In genomic region chr11:119422505-119423416, GRCh38 we compare ENCODE assay signal across 8 cellular contexts. TPM values are rescaled to one million over a fixed set of nuclear protein-coding genes. Genes with fewer than 3 reads are reported as not detected.
DNase-seq lines count a peak whose midpoint lies in the region; ATAC-seq, FAIRE-seq and TF ChIP-seq lines count a peak whose summit lies in the region.

Gene THY1 (minus strand): TSS chr11:119423172. CDS start chr11:119420905, 2,267 bp downstream.

- H3K4me3 ChIP-seq in SJCRH30 = peak within 1 kb of the TSS; percentile 38
- peak within 1 kb of the TSS; percentile 89 for H3K4me3 ChIP-seq in neural progenitor cell

- DNase-seq in GM13976 (ENCODE audit: low spot score) = peak; percentile 47
- DNase-seq in SJCRH30 = no peak
- DNase-seq in fibroblast of gingiva (ENCODE audit: low read depth) = peak; percentile 60
- peak; percentile 89 for DNase-seq in neural progenitor cell (ENCODE audit: low spot score)
- DNase-seq in GM12891 (ENCODE audit: insufficient read length, low spot score) = no peak
- DNase-seq in NK-92 treated with Interleukin-12 subunit alpha and Interleukin-12 subunit beta, amount 100 ng/mL, for 24 hours (lab: John Stamatoyannopoulos, UW) = no peak
- DNase-seq in glomerular visceral epithelial cell (ENCODE audit: extremely low spot score) = no peak

- H3K9me3 ChIP-seq in SJCRH30 (replicated peaks) = no peaks in the 10 kb centered on the region
- no peaks in the 10 kb centered on the region for H3K9me3 ChIP-seq in neural progenitor cell (ENCODE audit: low read depth)

- H3K4me1 ChIP-seq in SJCRH30 = peaks cover 2% of the 10 kb centered on the region
- H3K4me1 ChIP-seq in neural progenitor cell = peaks cover 16% of the 10 kb centered on the region

- TF ChIP-seq POLR2A in GM12891 (IDR thresholded peaks at IDR 0.05; ENCODE audit: low read depth, low read length) = no peak

- H3K27ac ChIP-seq in SJCRH30 (no peak within 1 kb of the TSS), neural progenitor cell (no peak within 1 kb of the TSS)

- H3K4me1 Mint-ChIP-seq in neural progenitor cell = peaks cover 30% of the 10 kb centered on the region

- H2AFZ ChIP-seq in neural progenitor cell (replicated peaks) = peak within 1 kb of the TSS; percentile 82

- TF ChIP-seq CTCF in GM13976 (IDR thresholded peaks at IDR 0.05; ENCODE audit: borderline replicate concordance, control extremely low read depth, extremely low read depth, insufficient read depth, missing control alignments) = no peak
- no peak for TF ChIP-seq CTCF in neural progenitor cell (IDR thresholded peaks at IDR 0.05)

- no peak for FAIRE-seq in GM12891 (lab: Jason Lieb, UNC)

- in situ Hi-C loops in GM13976 (cut with MboI; ENCODE audit: low sequenced_read_pairs, unreplicated experiment) = no loop called here

- peaks cover 29% of the 10 kb centered on the region for H3K79me2 ChIP-seq in neural progenitor cell (ENCODE audit: low read depth)

- ATAC-seq in GM21576 (IDR thresholded peaks at IDR 0.05; ENCODE audit: unreplicated experiment) = no peak

- H3K36me3 ChIP-seq in SJCRH30 (no peaks in the 10 kb centered on the region), neural progenitor cell (no peaks in the 10 kb centered on the region)

- H3F3A ChIP-seq in neural progenitor cell (ENCODE audit: low read depth) = peaks cover 14% of the 10 kb centered on the region

- peaks cover 26% of the 10 kb centered on the region for H4K20me1 ChIP-seq in neural progenitor cell (ENCODE audit: low read depth)

- H3K9ac ChIP-seq in neural progenitor cell = peak within 1 kb of the TSS; percentile 7

- H3K36me3 Mint-ChIP-seq in neural progenitor cell = peaks cover 12% of the 10 kb centered on the region

- no peak within 1 kb of the TSS for H3K27ac Mint-ChIP-seq in neural progenitor cell

- peaks cover 4% of the 10 kb centered on the region for H3K27me3 Mint-ChIP-seq in neural progenitor cell (ENCODE audit: insufficient read depth, low read depth)

- peak within 1 kb of the TSS; percentile 92 for H3K4me2 ChIP-seq in neural progenitor cell

- H3K4me3 Mint-ChIP-seq in neural progenitor cell = peak within 1 kb of the TSS; percentile 93

- no peaks in the 10 kb centered on the region for H3K9me3 Mint-ChIP-seq in neural progenitor cell

- H3K27me3 ChIP-seq in SJCRH30 (no peaks in the 10 kb centered on the region), neural progenitor cell (no peaks in the 10 kb centered on the region)

TF ChIP-seq in GM12891, 5 proteins besides CTCF, POLR2A, EP300 and RAD21:
- TF ChIP-seq POU2F2 (IDR thresholded peaks at IDR 0.05; ENCODE audit: low read depth, low read length) (no peak), POLR2AphosphoS5 (IDR thresholded peaks at IDR 0.05; ENCODE audit: low read depth, low read length) (no peak), PAX5 (IDR thresholded peaks at IDR 0.05; ENCODE audit: insufficient read depth, low read length, severe bottlenecking) (no peak), SPI1 (IDR thresholded peaks at IDR 0.05; ENCODE audit: low read depth, low read length) (no peak), TAF1 (IDR thresholded peaks at IDR 0.05; ENCODE audit: low read depth, low read length) (no peak)

RNA-seq across cellular contexts. Expression of gene THY1, which starts in this region (rescaled TPM):
- 2.5 and 3.8 TPM in 2 replicates for total RNA-seq in SJCRH30 (2014; rRNA removed; shearing (Covaris generic))
- 49.2 and 93.9 TPM in 2 replicates for total RNA-seq in neural progenitor cell (ENCODE audit: low replicate concordance)
- 0.36 TPM for polyA plus RNA-seq in GM12891 (2012; ENCODE audit: low read depth, missing spikeins)

Comparison
In these comparisons a context has a peak if more than half of its experiments do, and no peak if none do; other contexts are left out.
1. RNA of gene THY1 (total RNA-seq): 49.2 to 93.9 TPM in neural progenitor cell; 2.5 to 3.8 TPM in SJCRH30; every median in the first group is over 10 times any median in the second.
2. DNase-seq: peak in GM13976 (single experiment), fibroblast of gingiva (single experiment) and neural progenitor cell (single experiment); none in SJCRH30 (0 of 2), GM12891 (single experiment), NK-92 treated with Interleukin-12 subunit alpha and Interleukin-12 subunit beta, amount 100 ng/mL, for 24 hours (single experiment) and glomerular visceral epithelial cell (single experiment).